ENCODE assay signal across 13 cellular contexts in the genomic region with DNA sequence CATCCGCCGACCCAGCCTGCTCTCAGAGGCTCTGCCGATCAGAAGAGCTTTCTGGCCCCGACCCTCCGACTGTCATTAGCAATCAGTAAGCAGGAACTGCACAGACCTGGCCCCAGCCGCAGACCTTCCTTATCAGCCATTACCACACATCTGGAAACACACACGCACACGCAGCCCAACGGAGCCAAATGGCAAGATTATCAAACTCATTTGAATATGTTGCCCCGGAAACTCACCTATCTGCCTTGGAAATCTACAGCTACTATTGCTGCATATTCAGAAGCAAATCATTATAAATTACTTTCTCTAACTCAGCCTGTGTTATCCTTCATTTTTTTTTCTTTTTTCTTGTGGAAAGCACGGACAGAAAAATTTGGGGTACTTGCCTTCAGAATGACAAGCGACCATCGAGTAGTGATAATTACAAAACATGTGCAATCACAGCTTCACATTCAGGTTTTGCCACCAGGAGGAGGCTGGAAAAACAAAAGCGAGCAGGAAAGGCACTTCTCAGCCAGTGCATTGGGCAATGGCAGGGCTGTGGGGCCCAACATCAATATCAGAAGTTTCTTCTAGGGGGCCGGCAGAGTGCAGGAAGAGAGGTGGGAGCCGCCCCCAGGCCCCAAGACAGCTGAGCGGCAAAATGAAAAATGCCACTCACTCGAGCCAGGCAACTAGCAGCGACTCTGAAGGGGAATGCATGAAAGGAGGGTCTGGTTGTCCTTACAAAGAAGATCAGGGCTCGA.
A peak's percentile ranks its signal among the peaks of the same experiment; 100 is the strongest.
DNase-seq lines count a peak whose midpoint lies in the region; ATAC-seq and TF ChIP-seq lines count a peak whose summit lies in the region.
"Had no signal": no experiment of that assay in that cellular context is flagged by ENCODE, and none has a peak within 500 bp of the region (broad histone marks: within the 10 kb centered on the region; RNA-seq: fewer than 3 reads in every experiment).

No MANE protein-coding gene starts in this region.

- no peak overlapping the region for H4K5ac ChIP-seq in mesendoderm (ENCODE audit: low read length)

- H3K9ac ChIP-seq in mesendoderm (ENCODE audit: low read length) = no peak overlapping the region

- peaks cover 5% of the 10 kb centered on the region for H3K4me1 ChIP-seq in CD8-positive, alpha-beta memory T cell (ENCODE audit: insufficient read depth, low read length)
- H3K4me1 ChIP-seq in mesendoderm (ENCODE audit: control insufficient read depth, low read depth, low read length) (no peaks in the 10 kb centered on the region), gastroesophageal sphincter (no peaks in the 10 kb centered on the region)

- POLR2A ChIA-PET in CD8-positive, alpha-beta memory T cell (lab: Charles Lee) = no interaction called here

- H3K4me2 ChIP-seq in mesendoderm (ENCODE audit: low read length) = no peak overlapping the region

- H3K4ac ChIP-seq in mesendoderm (ENCODE audit: low read depth, low read length) = no peak overlapping the region

- TF ChIP-seq POLR2A in NB4 (IDR thresholded peaks at IDR 0.05; ENCODE audit: extremely low read depth, insufficient read length) = no peak
- TF ChIP-seq POLR2A in gastroesophageal sphincter (IDR thresholded peaks at IDR 0.05) = no peak

- no peak overlapping the region for H4K8ac ChIP-seq in mesendoderm (ENCODE audit: low read depth, low read length)

- H3K27me3 Mint-ChIP-seq in CD8-positive, alpha-beta memory T cell = peaks cover 9 to 10% of the 10 kb centered on the region in 2 donors

- H3K4me3 Mint-ChIP-seq in CD8-positive, alpha-beta memory T cell = peak overlapping the region in 4 of 7 donors; percentile 1 to 59 (median 40)
- H3K4me3 Mint-ChIP-seq: activated T-cell treated with anti-CD3 and anti-CD28 coated beads, Interleukin-2, amount 50 U/mL, for 4 hours had no signal

- peaks cover 0 to 8% (median 0%) of the 10 kb centered on the region in 3 donors for H3K36me3 Mint-ChIP-seq in CD8-positive, alpha-beta memory T cell

- H2BK120ac ChIP-seq in mesendoderm (ENCODE audit: low read depth, low read length) = no peak overlapping the region

- H2BK5ac ChIP-seq in mesendoderm (ENCODE audit: low read length) = no peak overlapping the region

- H2AK5ac ChIP-seq in mesendoderm (ENCODE audit: low read length) = no peak overlapping the region

- H3K36me3 ChIP-seq in CD8-positive, alpha-beta memory T cell (ENCODE audit: insufficient read depth, low read length) = no peaks in the 10 kb centered on the region
- H3K36me3 ChIP-seq in mesendoderm (ENCODE audit: control insufficient read depth, insufficient read depth, low read length) (no peaks in the 10 kb centered on the region), gastroesophageal sphincter (no peaks in the 10 kb centered on the region)

- WGBS in mesendoderm (ENCODE audit: extremely low coverage, insufficient coverage, low lambda C conversion rate) = no CpG with 5 or more reads among the region's 20 CpGs
- WGBS in gastroesophageal sphincter (ENCODE audit: low coverage in 1 of 2), 2 donors = 61 to 70% methylated on average over 11 to 20 of the region's 20 CpGs

- no peak overlapping the region for H3K27ac ChIP-seq in CD8-positive, alpha-beta memory T cell (ENCODE audit: low read depth, low read length)
- H3K27ac ChIP-seq in mesendoderm (ENCODE audit: low read depth, low read length) (no peak overlapping the region), gastroesophageal sphincter (no peak overlapping the region)
- H3K27ac ChIP-seq: SJSA1 had no signal

- peaks cover 4% of the 10 kb centered on the region for H3K27me3 ChIP-seq in CD8-positive, alpha-beta memory T cell (ENCODE audit: insufficient read depth, low read length, poor library complexity, severe bottlenecking)
- no peaks in the 10 kb centered on the region for H3K27me3 ChIP-seq in mesendoderm (ENCODE audit: insufficient read depth, low read length, poor library complexity)
- H3K27me3 ChIP-seq in gastroesophageal sphincter = no peaks in the 10 kb centered on the region
- H3K27me3 ChIP-seq: SJSA1 had no signal

- peak overlapping the region; percentile 6 for H3K23ac ChIP-seq in mesendoderm (ENCODE audit: low read length)

- H3K4me1 Mint-ChIP-seq in CD8-positive, alpha-beta memory T cell = peaks cover 5 to 11% (median 8%) of the 10 kb centered on the region in 3 donors

- H3K18ac ChIP-seq in mesendoderm (ENCODE audit: low read length) = no peak overlapping the region

- H2BK15ac ChIP-seq in mesendoderm (replicated peaks; ENCODE audit: low read depth) = no peak overlapping the region

- DNase-seq in CD8-positive, alpha-beta memory T cell = no peak
- peak; percentile 33 for DNase-seq in NB4 (ENCODE audit: low read depth)
- peak; percentile 6 for DNase-seq in activated effector memory CD4-positive, alpha-beta T cell treated with Interleukin-2 at 50 U/mL for 16 hours
- peak; percentile 36 for DNase-seq in mesendoderm
- no peak for DNase-seq in NCI-H187 treated with DMSO at 0.1 percent for 48 hours (lab: John Stamatoyannopoulos, UW)
- DNase-seq in KG1 (lab: John Stamatoyannopoulos, UW) = no peak
- DNase-seq: activated T-cell treated with anti-CD3 and anti-CD28 coated beads, Interleukin-2, amount 50 U/mL, for 4 hours; Kasumi-1; mucosa of descending colon; small intestine had no signal

- peaks cover 4% of the 10 kb centered on the region for H3K79me1 ChIP-seq in mesendoderm (ENCODE audit: low read length)

- CTCF ChIA-PET in CD8-positive, alpha-beta memory T cell (lab: Charles Lee) = no interaction called here

- H3K4me3 ChIP-seq in CD8-positive, alpha-beta memory T cell (ENCODE audit: low read length) = no peak overlapping the region
- H3K4me3 ChIP-seq in NB4 (ENCODE audit: low read depth, low read length) (no peak overlapping the region), mesendoderm (ENCODE audit: low read length) (no peak overlapping the region), gastroesophageal sphincter (no peak overlapping the region)
- H3K4me3 ChIP-seq: mucosa of descending colon, SJSA1 had no signal

- peaks cover 2 to 10% (median 7%) of the 10 kb centered on the region in 5 donors for H3K9me3 Mint-ChIP-seq in CD8-positive, alpha-beta memory T cell

- no peak overlapping the region for H3K56ac ChIP-seq in mesendoderm (ENCODE audit: low read length)

- H3K79me2 ChIP-seq in mesendoderm (ENCODE audit: control insufficient read depth, insufficient read depth, low read length) = no peaks in the 10 kb centered on the region

- no peak for TF ChIP-seq EP300 in gastroesophageal sphincter (IDR thresholded peaks at IDR 0.05)

- H3K27ac Mint-ChIP-seq in CD8-positive, alpha-beta memory T cell = peak overlapping the region in 3 of 8 donors; percentile 3 to 60 (median 5)

- H3K9me3 ChIP-seq in CD8-positive, alpha-beta memory T cell (ENCODE audit: low read length) = no peaks in the 10 kb centered on the region
- H3K9me3 ChIP-seq in gastroesophageal sphincter = peaks cover 0 to 9% (median 0%) of the 10 kb centered on the region in 3 donors
- H3K9me3 ChIP-seq: mucosa of descending colon, SJSA1 had no signal

- TF ChIP-seq CTCF in NB4 (IDR thresholded peaks at IDR 0.05; ENCODE audit: low read depth, low read length) (no peak), gastroesophageal sphincter (IDR thresholded peaks at IDR 0.05) (no peak)

- ATAC-seq in HG02798 (IDR thresholded peaks at IDR 0.05; ENCODE audit: poor library complexity, unreplicated experiment) = no peak
- ATAC-seq in gastroesophageal sphincter = no peak
- ATAC-seq: mucosa of descending colon had no signal

Comparison
In these comparisons a context has a peak if more than half of its experiments do, and no peak if none do; other contexts are left out.
1. DNase-seq: peak in NB4 (single experiment), activated effector memory CD4-positive, alpha-beta T cell treated with Interleukin-2 at 50 U/mL for 16 hours (single experiment) and mesendoderm (single experiment); none in CD8-positive, alpha-beta memory T cell (0 of 5), NCI-H187 treated with DMSO at 0.1 percent for 48 hours (single experiment) and KG1 (single experiment).